ENCODE assay signal across 16 cellular contexts in the genomic region with DNA sequence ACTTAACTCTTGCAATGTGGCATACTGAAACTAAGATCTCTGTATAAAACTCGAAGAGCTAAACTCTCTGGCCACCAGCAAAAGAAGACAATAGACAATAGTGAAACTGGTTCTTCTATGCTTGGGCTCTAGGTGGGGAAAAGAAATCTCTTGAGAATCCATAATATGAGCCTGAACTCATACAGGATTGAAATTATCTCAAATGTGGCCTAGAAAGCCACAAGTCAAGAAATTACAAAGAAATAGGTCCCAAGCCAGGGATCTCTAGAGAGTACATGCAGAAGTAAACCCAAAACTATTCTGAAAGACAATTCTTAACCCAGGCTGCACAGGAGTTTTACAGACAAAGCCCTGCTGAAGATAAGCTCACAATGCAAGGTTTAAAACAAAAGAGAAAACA.
DNase-seq lines count a peak whose midpoint lies in the region; ATAC-seq, FAIRE-seq and TF ChIP-seq lines count a peak whose summit lies in the region.
"Had no signal": no experiment of that assay in that cellular context is flagged by ENCODE, and none has a peak within 500 bp of the region (broad histone marks: within the 10 kb centered on the region; RNA-seq: fewer than 3 reads in every experiment).

No MANE protein-coding gene starts in this region.

- H3K9me3 Mint-ChIP-seq in naive thymus-derived CD8-positive, alpha-beta T cell: peaks cover 0 to 16% (median 4%) of the 10 kb centered on the region in 9 donors
- H3K9me3 Mint-ChIP-seq: activated T-helper 2 cell treated with anti-CD3 and anti-CD28 coated beads, Interferon-gamma antibody, Interleukin-2, Interleukin-4, amounts not matched to agents 10 μg/mL and 5 μg/mL and 100 μg/mL, durations not matched to agents 14 hours and 24 hours and 36 hours; natural killer cell treated with Interleukin-12 subunit alpha and Interleukin-12 subunit beta and Interleukin-15 and Interleukin-18, amount 100 ng/mL, for 72 hours had no signal

- H3K36me3 Mint-ChIP-seq in naive thymus-derived CD8-positive, alpha-beta T cell: peaks cover 0 to 12% (median 0%) of the 10 kb centered on the region in 3 donors
- H3K36me3 Mint-ChIP-seq: natural killer cell treated with Interleukin-12 subunit alpha and Interleukin-12 subunit beta and Interleukin-15 and Interleukin-18, amount 100 ng/mL, for 72 hours had no signal

- ATAC-seq in GM19438 (IDR thresholded peaks at IDR 0.05; ENCODE audit: low read depth, unreplicated experiment): peak; percentile 69
- peak; percentile 52 for ATAC-seq in HG02763 (IDR thresholded peaks at IDR 0.05; ENCODE audit: unreplicated experiment)
- ATAC-seq in HG03442 (IDR thresholded peaks at IDR 0.05; ENCODE audit: unreplicated experiment): peak; percentile 76
- no peak for ATAC-seq in naive thymus-derived CD8-positive, alpha-beta T cell
- ATAC-seq: K562; natural killer cell treated with Interleukin-12 subunit alpha and Interleukin-12 subunit beta and Interleukin-15 and Interleukin-18, amount 100 ng/mL, for 72 hours had no signal

- DNase-seq in GM12892 (ENCODE audit: insufficient read length) (no peak), NCI-H748 (lab: John Stamatoyannopoulos, UW; ENCODE audit: unreplicated experiment) (no peak), NCI-H1092 treated with DMSO at 0.1 percent for 48 hours (lab: John Stamatoyannopoulos, UW) (no peak), cerebellum (ENCODE audit: low spot score) (no peak)
- DNase-seq in naive thymus-derived CD8-positive, alpha-beta T cell: no peak
- DNase-seq: activated CD4-positive, CD25-positive, alpha-beta regulatory T cell; DMS153; immature natural killer cell; NCI-H510A; SIG-M5 had no signal

- H3K4me3 Mint-ChIP-seq in naive thymus-derived CD8-positive, alpha-beta T cell: no peak overlapping the region
- H3K4me3 Mint-ChIP-seq: immature natural killer cell; natural killer cell treated with Interleukin-12 subunit alpha and Interleukin-12 subunit beta and Interleukin-15 and Interleukin-18, amount 100 ng/mL, for 72 hours had no signal

- no peaks in the 10 kb centered on the region for H3K4me1 Mint-ChIP-seq in naive thymus-derived CD8-positive, alpha-beta T cell
- H3K4me1 Mint-ChIP-seq: immature natural killer cell had no signal

- peak; percentile 68 for FAIRE-seq in GM12892 (lab: Jason Lieb, UNC)
- FAIRE-seq: K562 had no signal

- H3K27ac Mint-ChIP-seq in naive thymus-derived CD8-positive, alpha-beta T cell: no peak overlapping the region
- H3K27ac Mint-ChIP-seq: activated T-helper 2 cell treated with anti-CD3 and anti-CD28 coated beads, Interferon-gamma antibody, Interleukin-2, Interleukin-4, amounts not matched to agents 10 μg/mL and 5 μg/mL and 100 μg/mL, durations not matched to agents 14 hours and 24 hours and 36 hours; immature natural killer cell; natural killer cell treated with Interleukin-12 subunit alpha and Interleukin-12 subunit beta and Interleukin-15 and Interleukin-18, amount 100 ng/mL, for 72 hours had no signal

- TF ChIP-seq POLR2A in GM12892 (IDR thresholded peaks at IDR 0.05; ENCODE audit: low read depth, low read length): no peak

- POLR2A ChIA-PET in naive thymus-derived CD8-positive, alpha-beta T cell (lab: Charles Lee): no interaction called here

- no peaks in the 10 kb centered on the region for H3K27me3 Mint-ChIP-seq in naive thymus-derived CD8-positive, alpha-beta T cell
- H3K27me3 Mint-ChIP-seq: natural killer cell treated with Interleukin-12 subunit alpha and Interleukin-12 subunit beta and Interleukin-15 and Interleukin-18, amount 100 ng/mL, for 72 hours had no signal

Comparison
In these comparisons a context has a peak if more than half of its experiments do, and no peak if none do; other contexts are left out.
1. ATAC-seq: peak in GM19438 (single experiment), HG02763 (single experiment) and HG03442 (single experiment); none in naive thymus-derived CD8-positive, alpha-beta T cell (0 of 2).